1 cellular context compared by ENCODE assay signal in the genomic region with DNA sequence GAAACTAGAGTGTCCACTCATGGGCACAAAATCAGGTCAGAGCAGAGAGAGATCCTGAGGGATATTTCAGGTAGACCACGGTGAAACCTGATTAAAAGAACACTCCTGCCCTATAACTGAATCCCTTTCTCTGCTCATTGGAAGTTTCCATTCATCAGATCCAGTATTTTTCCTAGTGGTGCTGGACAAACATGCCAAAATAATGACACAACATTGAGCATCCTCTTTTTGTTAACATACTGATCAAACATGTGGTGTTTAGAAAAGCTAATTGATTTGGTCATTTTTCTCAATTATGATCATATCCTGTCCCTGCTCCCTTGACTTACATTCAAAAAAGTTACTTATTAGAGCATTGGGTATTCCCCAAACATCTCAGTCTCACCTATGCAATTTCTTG.
TF ChIP-seq lines count a peak whose summit lies in the region.

No MANE protein-coding gene starts in this region.

TF ChIP-seq in IMR-90, 13 proteins besides CTCF, POLR2A, EP300 and RAD21:
- TF ChIP-seq BHLHE40 (IDR thresholded peaks at IDR 0.05; ENCODE audit: low read depth, low read length) (no peak), MXI1 (IDR thresholded peaks at IDR 0.05; ENCODE audit: borderline replicate concordance, low read depth, low read length) (no peak), RCOR1 (IDR thresholded peaks at IDR 0.05; ENCODE audit: insufficient replicate concordance, low read length) (no peak), MAFK (IDR thresholded peaks at IDR 0.05; ENCODE audit: low read depth, low read length) (no peak), CEBPB (IDR thresholded peaks at IDR 0.05; ENCODE audit: low read depth, low read length) (no peak), NFE2L2 (IDR thresholded peaks at IDR 0.05; ENCODE audit: low read depth, low read length) (no peak), MAZ (IDR thresholded peaks at IDR 0.05; ENCODE audit: borderline replicate concordance, low read depth, low read length) (no peak), SMC3 (IDR thresholded peaks at IDR 0.05; ENCODE audit: low read depth, low read length) (no peak)
- TF ChIP-seq, protein P1, sequence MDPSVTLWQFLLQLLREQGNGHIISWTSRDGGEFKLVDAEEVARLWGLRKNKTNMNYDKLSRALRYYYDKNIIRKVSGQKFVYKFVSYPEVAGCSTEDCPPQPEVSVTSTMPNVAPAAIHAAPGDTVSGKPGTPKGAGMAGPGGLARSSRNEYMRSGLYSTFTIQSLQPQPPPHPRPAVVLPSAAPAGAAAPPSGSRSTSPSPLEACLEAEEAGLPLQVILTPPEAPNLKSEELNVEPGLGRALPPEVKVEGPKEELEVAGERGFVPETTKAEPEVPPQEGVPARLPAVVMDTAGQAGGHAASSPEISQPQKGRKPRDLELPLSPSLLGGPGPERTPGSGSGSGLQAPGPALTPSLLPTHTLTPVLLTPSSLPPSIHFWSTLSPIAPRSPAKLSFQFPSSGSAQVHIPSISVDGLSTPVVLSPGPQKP (IDR thresholded peaks at IDR 0.05; ENCODE audit: borderline replicate concordance, low read depth, low read length): no peak
